In the genomic region with DNA sequence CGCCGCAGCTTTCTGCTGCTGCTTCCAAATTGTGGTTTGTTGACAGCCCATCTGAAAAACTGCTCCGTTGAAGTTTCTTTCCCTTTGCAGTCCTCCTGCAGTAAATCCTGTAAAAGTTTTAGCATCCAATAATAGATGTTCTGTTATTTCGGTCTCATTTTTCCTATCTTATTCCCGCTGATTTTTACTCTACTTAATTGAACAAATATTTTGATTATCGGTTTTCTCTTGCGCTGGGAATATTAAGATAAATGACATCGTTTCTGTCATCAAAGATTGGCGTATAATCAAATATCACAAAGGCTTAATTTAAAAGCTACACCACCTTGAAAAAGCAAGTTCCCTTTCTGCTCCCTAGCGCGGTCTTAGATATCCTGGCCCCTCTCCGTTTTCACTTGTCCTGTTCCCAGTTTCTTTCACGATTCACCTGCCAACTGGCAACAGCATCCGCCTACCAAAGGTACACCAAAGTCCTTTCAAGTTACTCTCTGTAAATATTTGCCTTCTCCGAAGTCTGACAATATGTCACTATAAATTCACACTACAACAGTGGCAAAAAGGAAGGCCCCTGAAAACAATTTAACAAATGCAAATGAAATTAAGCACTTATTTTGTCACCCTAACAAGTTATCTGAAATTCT, we compare ENCODE assay signal across 8 cellular contexts. TPM values are rescaled to one million over a fixed set of nuclear protein-coding genes. Genes with fewer than 3 reads are reported as not detected.
A peak's percentile ranks its signal among the peaks of the same experiment; 100 is the strongest.
DNase-seq lines count a peak whose midpoint lies in the region; ATAC-seq and TF ChIP-seq lines count a peak whose summit lies in the region.

No MANE protein-coding gene starts in this region.

- ATAC-seq in HG02973 (IDR thresholded peaks at IDR 0.05; ENCODE audit: unreplicated experiment) (no peak), GM18861 (IDR thresholded peaks at IDR 0.05; ENCODE audit: unreplicated experiment) (no peak)

- H3K9me3 ChIP-seq in SU-DHL-6 (ENCODE audit: insufficient read depth, low read length) = no peaks in the 10 kb centered on the region

- H2AFZ ChIP-seq in SU-DHL-6 (ENCODE audit: low read depth, low read length, severe bottlenecking) = peak overlapping the region; percentile 86

- no peaks in the 10 kb centered on the region for H3K9me2 ChIP-seq in SU-DHL-6 (replicated peaks; ENCODE audit: insufficient read depth, low read length)

- H3K27ac Mint-ChIP-seq in activated CD4-positive, alpha-beta T cell treated with anti-CD3 and anti-CD28 coated beads, Interleukin-2, amount 10 ng/mL, durations not matched to agents 24 days and 14 days = peak overlapping the region; percentile 92

- peaks cover 4% of the 10 kb centered on the region for H3K27me3 Mint-ChIP-seq in activated CD4-positive, alpha-beta T cell treated with anti-CD3 and anti-CD28 coated beads, Interleukin-2, amount 10 ng/mL, durations not matched to agents 24 days and 14 days

- H3K27ac ChIP-seq in SU-DHL-6 (ENCODE audit: low read depth, low read length) = peak overlapping the region; percentile 57
- peak overlapping the region; percentile 84 for H3K27ac ChIP-seq in rectal smooth muscle tissue (ENCODE audit: low read depth, low read length)

- H3F3A ChIP-seq in SU-DHL-6 (ENCODE audit: insufficient read depth) = no peaks in the 10 kb centered on the region

- no peaks in the 10 kb centered on the region for H3K9me3 Mint-ChIP-seq in activated CD4-positive, alpha-beta T cell treated with anti-CD3 and anti-CD28 coated beads, Interleukin-2, amount 10 ng/mL, durations not matched to agents 24 days and 14 days

- no peaks in the 10 kb centered on the region for H3K27me3 ChIP-seq in SU-DHL-6 (ENCODE audit: low read length)
- H3K27me3 ChIP-seq in rectal smooth muscle tissue (ENCODE audit: control insufficient read depth, insufficient read depth, low read length) = no peaks in the 10 kb centered on the region

- TF ChIP-seq CTCF in SU-DHL-6 (IDR thresholded peaks at IDR 0.05; ENCODE audit: insufficient read depth, low read length, poor library complexity, severe bottlenecking) (no peak), fibroblast of villous mesenchyme (IDR thresholded peaks at IDR 0.05; ENCODE audit: insufficient read depth, low read depth, low read length) (no peak), GM10248 (IDR thresholded peaks at IDR 0.05; ENCODE audit: control extremely low read depth, extremely low read depth, low read depth, missing control alignments) (no peak)

- H3K4me1 Mint-ChIP-seq in activated CD4-positive, alpha-beta T cell treated with anti-CD3 and anti-CD28 coated beads, Interleukin-2, amount 10 ng/mL, durations not matched to agents 24 days and 14 days = peaks cover 42% of the 10 kb centered on the region

- peak overlapping the region; percentile 80 for H3K4me2 ChIP-seq in SU-DHL-6 (ENCODE audit: low read depth, low read length, poor library complexity, severe bottlenecking)

- peaks cover 2% of the 10 kb centered on the region for H3K36me3 Mint-ChIP-seq in activated CD4-positive, alpha-beta T cell treated with anti-CD3 and anti-CD28 coated beads, Interleukin-2, amount 10 ng/mL, durations not matched to agents 24 days and 14 days (ENCODE audit: low read depth)

- peak overlapping the region; percentile 97 for H3K9ac ChIP-seq in SU-DHL-6 (ENCODE audit: low read length)
- H3K9ac ChIP-seq in rectal smooth muscle tissue (ENCODE audit: low read length) = peak overlapping the region; percentile 70

- H3K36me3 ChIP-seq in SU-DHL-6 (ENCODE audit: low read length) (no peaks in the 10 kb centered on the region), rectal smooth muscle tissue (ENCODE audit: control insufficient read depth, insufficient read depth, low read length) (no peaks in the 10 kb centered on the region)

- peak overlapping the region; percentile 95 for H3K4me3 Mint-ChIP-seq in activated CD4-positive, alpha-beta T cell treated with anti-CD3 and anti-CD28 coated beads, Interleukin-2, amount 10 ng/mL, durations not matched to agents 24 days and 14 days

- peak overlapping the region; percentile 56 for H3K4me3 ChIP-seq in SU-DHL-6 (ENCODE audit: insufficient read depth, low read length, poor library complexity, severe bottlenecking)
- H3K4me3 ChIP-seq in fibroblast of villous mesenchyme (ENCODE audit: low read depth, low read length) = peak overlapping the region; percentile 85
- peak overlapping the region; percentile 94 for H3K4me3 ChIP-seq in rectal smooth muscle tissue (ENCODE audit: low read length)

- intact Hi-C loops in activated CD4-positive, alpha-beta T cell treated with anti-CD3 and anti-CD28 coated beads, Interleukin-2, amount 10 ng/mL, durations not matched to agents 24 days and 14 days (cut with micrococcal nuclease) = loop anchor here (1.0 to 5.0 kb wide), 5 partner anchors 45 to 265 kb away; a partner anchor contains a TSS

- no peaks in the 10 kb centered on the region for H4K20me1 ChIP-seq in SU-DHL-6 (ENCODE audit: low read depth, low read length)

- H3K79me2 ChIP-seq in SU-DHL-6 (ENCODE audit: insufficient read depth, low read length) = peaks cover 36% of the 10 kb centered on the region

- POLR2A ChIA-PET in GM10248 (lab: Yijun Ruan, JAX) = no interaction called here

- peak; percentile 60 for DNase-seq in activated CD4-positive, alpha-beta T cell treated with anti-CD3 and anti-CD28 coated beads, Interleukin-2, amount 10 ng/mL, durations not matched to agents 24 days and 14 days
- DNase-seq in activated CD4-positive, alpha-beta T cell treated with anti-CD3 and anti-CD28 coated beads for 1 hour = no peak
- no peak for DNase-seq in fibroblast of villous mesenchyme (ENCODE audit: low read depth)
- DNase-seq in GM10248 (ENCODE audit: extremely low spot score) = no peak

- CTCF ChIA-PET in GM10248 (lab: Yijun Ruan, JAX) = interaction anchor here (1.2 kb wide), 1 partner anchor 16 kb away, joined by 3 read pairs; no protein-coding TSS in a partner anchor

- H3K4me1 ChIP-seq in rectal smooth muscle tissue (ENCODE audit: control insufficient read depth, insufficient read depth, low read length) = peaks cover 4% of the 10 kb centered on the region

RNA-seq across cellular contexts. Expression of a gene that starts 1.0 kb away (rescaled TPM):
- 27.0 and 28.0 TPM in 2 replicates for total RNA-seq in activated CD4-positive, alpha-beta T cell treated with anti-CD3 and anti-CD28 coated beads, Interleukin-2, amount 10 ng/mL, durations not matched to agents 24 days and 14 days
- total RNA-seq in fibroblast of villous mesenchyme = 14.2 and 16.4 TPM in 2 replicates
